ENCODE assay signal across 14 cellular contexts in genomic region chr3:125200731-125201139, GRCh38.
DNase-seq lines count a peak whose midpoint lies in the region; ATAC-seq and TF ChIP-seq lines count a peak whose summit lies in the region.
"Had no signal": no experiment of that assay in that cellular context is flagged by ENCODE, and none has a peak within 500 bp of the region (broad histone marks: within the 10 kb centered on the region; RNA-seq: fewer than 3 reads in every experiment).

No MANE protein-coding gene starts in this region.

- H3K27ac ChIP-seq in tibial artery (no peak overlapping the region), RWPE1 (no peak overlapping the region)

- intact Hi-C loops in tibial artery (cut with DNase I; ENCODE audit: low total_unique reads), result no loop called here

- H3K36me3 ChIP-seq in tibial artery, result no peaks in the 10 kb centered on the region

- H3K9me3 Mint-ChIP-seq in activated naive CD4-positive, alpha-beta T cell treated with anti-CD3 and anti-CD28 coated beads, Interleukin-2, amount 10 ng/mL, durations not matched to agents 7 days and 5 days, result no peaks in the 10 kb centered on the region

- no peaks in the 10 kb centered on the region for H3K4me1 Mint-ChIP-seq in activated naive CD4-positive, alpha-beta T cell treated with anti-CD3 and anti-CD28 coated beads, Interleukin-2, amount 10 ng/mL, durations not matched to agents 7 days and 5 days
- H3K4me1 Mint-ChIP-seq: naive B cell had no signal

- H3K9me3 ChIP-seq in tibial artery, result no peaks in the 10 kb centered on the region

- in situ Hi-C loops in ACHN (cut with HindIII; ENCODE audit: low pct_ligation_motif_present, low pct_unique_long_range_greater_than_20kb, low sequenced_read_pairs), result no loop called here

- H3K27me3 Mint-ChIP-seq in activated naive CD4-positive, alpha-beta T cell treated with anti-CD3 and anti-CD28 coated beads, Interleukin-2, amount 10 ng/mL, durations not matched to agents 7 days and 5 days, result peaks cover 23% of the 10 kb centered on the region

- H3K4me1 ChIP-seq in tibial artery, result no peaks in the 10 kb centered on the region

- POLR2A ChIA-PET in RWPE1 (lab: Yijun Ruan, JAX; ENCODE audit: low non-redundant PET), result no interaction called here

- H3K27me3 ChIP-seq in tibial artery, result no peaks in the 10 kb centered on the region

- ATAC-seq in GM19023 (IDR thresholded peaks at IDR 0.05; ENCODE audit: unreplicated experiment) (peak; percentile 78), HG02588 (IDR thresholded peaks at IDR 0.05; ENCODE audit: unreplicated experiment) (peak; percentile 90), HG03442 (IDR thresholded peaks at IDR 0.05; ENCODE audit: unreplicated experiment) (peak; percentile 74)

- DNase-seq in ACHN (peak; percentile 58), tibial artery (no peak), RWPE1 (ENCODE audit: low spot score) (no peak), C1 segment of cervical spinal cord (lab: John Stamatoyannopoulos, UW) (no peak)
- DNase-seq in activated naive CD4-positive, alpha-beta T cell treated with anti-CD3 and anti-CD28 coated beads, Interleukin-2, amount 10 ng/mL, durations not matched to agents 7 days and 5 days, result no peak
- DNase-seq: amygdala; effector CD4-positive, alpha-beta T cell; H7; naive B cell; NCI-H446 treated with DMSO at 0.1 percent for 48 hours had no signal

- H3K36me3 Mint-ChIP-seq in activated naive CD4-positive, alpha-beta T cell treated with anti-CD3 and anti-CD28 coated beads, Interleukin-2, amount 10 ng/mL, durations not matched to agents 7 days and 5 days, result no peaks in the 10 kb centered on the region
- H3K36me3 Mint-ChIP-seq: naive B cell had no signal

- no peak overlapping the region for H3K4me3 ChIP-seq in tibial artery
- H3K4me3 ChIP-seq: smooth muscle cell had no signal

- no peak overlapping the region for H3K27ac Mint-ChIP-seq in activated naive CD4-positive, alpha-beta T cell treated with anti-CD3 and anti-CD28 coated beads, Interleukin-2, amount 10 ng/mL, durations not matched to agents 7 days and 5 days

- no peak for TF ChIP-seq CTCF in tibial artery (IDR thresholded peaks at IDR 0.05)
- TF ChIP-seq CTCF in RWPE1 (conservative IDR thresholded peaks at IDR 0.05; ENCODE audit: low read depth), result no peak

- CTCF ChIA-PET in RWPE1 (lab: Yijun Ruan, JAX), result no interaction called here
- CTCF ChIA-PET in activated naive CD4-positive, alpha-beta T cell treated with anti-CD3 and anti-CD28 coated beads, Interleukin-2, amount 10 ng/mL, durations not matched to agents 7 days and 5 days (lab: Charles Lee), result interaction anchor here (0.8 to 1.6 kb wide), 2 partner anchors 17 to 204 kb away, joined by 3 read pairs; no protein-coding TSS in a partner anchor

- H3K4me3 Mint-ChIP-seq in activated naive CD4-positive, alpha-beta T cell treated with anti-CD3 and anti-CD28 coated beads, Interleukin-2, amount 10 ng/mL, durations not matched to agents 7 days and 5 days, result no peak overlapping the region
- H3K4me3 Mint-ChIP-seq: naive B cell had no signal
